In genomic region chr10:47287805-47288204, GRCh38 we compare ENCODE assay signal across 28 cellular contexts. TPM values are rescaled to one million over a fixed set of nuclear protein-coding genes. Genes with fewer than 3 reads are reported as not detected.
"Had no signal": no experiment of that assay in that cellular context is flagged by ENCODE, and none has a peak within 500 bp of the region (broad histone marks: within the 10 kb centered on the region; RNA-seq: fewer than 3 reads in every experiment).

No MANE protein-coding gene starts in this region.

- H3K36me3 Mint-ChIP-seq: activated naive CD4-positive, alpha-beta T cell treated with anti-CD3 and anti-CD28 coated beads, Interleukin-2, amount 10 ng/mL, durations not matched to agents 7 days and 5 days; T-cell had no signal

- H3K27ac ChIP-seq: brain microvascular endothelial cell, cardiac muscle cell, KMS-11, SK-N-MC had no signal

- H3K36me3 ChIP-seq: brain microvascular endothelial cell, cardiac muscle cell, MG63 had no signal

- H3K27me3 ChIP-seq: brain microvascular endothelial cell, cardiac muscle cell, MG63 had no signal

- DNase-seq: activated B cell treated with CpG ODN at 0.5 μM for 24 hours; activated CD4-positive, alpha-beta T cell treated with anti-CD3 and anti-CD28 coated beads for 1 hour; activated CD4-positive, alpha-beta T cell treated with anti-CD3 and anti-CD28 coated beads, Interleukin-2, amount 10 ng/mL, durations not matched to agents 24 days and 14 days; activated CD4-positive, alpha-beta T cell treated with anti-CD3 and anti-CD28 coated beads, Interleukin-2, amount 50 U/mL, for 48 hours; activated gamma-delta T cell treated with Interleukin-2 at 50 U/mL for 16 hours; activated naive CD4-positive, alpha-beta T cell treated with anti-CD3 and anti-CD28 coated beads, Interleukin-2, amount 10 ng/mL, durations not matched to agents 7 days and 5 days; activated naive CD8-positive, alpha-beta T cell treated with anti-CD3 and anti-CD28 coated beads for 36 hours; activated T-cell treated with anti-CD3 and anti-CD28 coated beads, Interleukin-2, amount 50 U/mL, for 4 hours; brain microvascular endothelial cell; cerebellar nuclear complex; MG63; MV-4-11; NCI-H1092 treated with DMSO at 0.1 percent for 48 hours; NCI-H1436; NCI-H1694 treated with DMSO at 0.1 percent for 48 hours; NCI-H2029 treated with DMSO at 0.1 percent for 48 hours; NCI-H510A; NCI-H526 treated with DMSO at 0.1 percent for 48 hours; NCI-H82; SIG-M5; T-cell; T-helper 2 cell; T1000 had no signal

- H3K9me3 Mint-ChIP-seq: activated B cell treated with CpG ODN at 0.5 μM for 24 hours; activated CD4-positive, alpha-beta T cell treated with anti-CD3 and anti-CD28 coated beads, Interleukin-2, amount 10 ng/mL, durations not matched to agents 24 days and 14 days; activated naive CD4-positive, alpha-beta T cell treated with anti-CD3 and anti-CD28 coated beads, Interleukin-2, amount 10 ng/mL, durations not matched to agents 7 days and 5 days; activated T-cell treated with anti-CD3 and anti-CD28 coated beads, Interleukin-2, amount 50 U/mL, for 4 hours; T-cell had no signal

- H3K4me3 Mint-ChIP-seq: activated B cell treated with CpG ODN at 0.5 μM for 24 hours; activated CD4-positive, alpha-beta T cell treated with anti-CD3 and anti-CD28 coated beads, Interleukin-2, amount 10 ng/mL, durations not matched to agents 24 days and 14 days; activated naive CD4-positive, alpha-beta T cell treated with anti-CD3 and anti-CD28 coated beads, Interleukin-2, amount 10 ng/mL, durations not matched to agents 7 days and 5 days; activated naive CD8-positive, alpha-beta T cell treated with anti-CD3 and anti-CD28 coated beads for 36 hours; activated T-cell treated with anti-CD3 and anti-CD28 coated beads, Interleukin-2, amount 50 U/mL, for 4 hours had no signal

- H3K9me3 ChIP-seq: MG63 had no signal

- H3K27ac Mint-ChIP-seq: activated B cell treated with CpG ODN at 0.5 μM for 24 hours; activated CD4-positive, alpha-beta T cell treated with anti-CD3 and anti-CD28 coated beads, Interleukin-2, amount 10 ng/mL, durations not matched to agents 24 days and 14 days; activated naive CD8-positive, alpha-beta T cell treated with anti-CD3 and anti-CD28 coated beads for 36 hours had no signal

- H3K4me3 ChIP-seq: cardiac muscle cell, MG63, SK-N-MC had no signal

- H3K27me3 Mint-ChIP-seq: activated naive CD8-positive, alpha-beta T cell treated with anti-CD3 and anti-CD28 coated beads for 36 hours; T-cell had no signal

RNA-seq across cellular contexts. Expression of gene GDF10, which starts 12.2 kb away (rescaled TPM):
- total RNA-seq: activated B cell treated with CpG ODN at 0.5 μM for 24 hours, OCI-LY7, RPMI7951 had no signal

RNA-seq across cellular contexts. Expression of gene GDF2, which starts 34.4 kb away (rescaled TPM):
- total RNA-seq: activated B cell treated with CpG ODN at 0.5 μM for 24 hours; activated CD4-positive, alpha-beta T cell treated with anti-CD3 and anti-CD28 coated beads, Interleukin-2, amount 10 ng/mL, durations not matched to agents 24 days and 14 days; activated naive CD8-positive, alpha-beta T cell treated with anti-CD3 and anti-CD28 coated beads for 36 hours; activated T-cell treated with anti-CD3 and anti-CD28 coated beads, Interleukin-2, amount 50 U/mL, for 4 hours; OCI-LY7; RPMI7951; T-cell had no signal
